In genomic region chr6:166488701-166489100, GRCh38 we compare ENCODE assay signal across 10 cellular contexts.
DNase-seq lines count a peak whose midpoint lies in the region; ATAC-seq, FAIRE-seq and TF ChIP-seq lines count a peak whose summit lies in the region.
"Had no signal": no experiment of that assay in that cellular context is flagged by ENCODE, and none has a peak within 500 bp of the region (broad histone marks: within the 10 kb centered on the region; RNA-seq: fewer than 3 reads in every experiment).

No MANE protein-coding gene starts in this region.

- H2BK12ac ChIP-seq in H1 (ENCODE audit: low read depth, low read length) = no peak overlapping the region; the same call in 1 of the 2 replicates

- TF ChIP-seq EP300 in H1 (IDR thresholded peaks at IDR 0.05; ENCODE audit: borderline replicate concordance in 1 of 2, low read depth in 2 of 2, low read length in 2 of 2) = no peak

- H4K8ac ChIP-seq in H1 (ENCODE audit: extremely low read depth, insufficient read depth, low read length) = peak overlapping the region; percentile 47; the same call in 1 of the 2 replicates

- H4K91ac ChIP-seq in H1 (replicated peaks; ENCODE audit: insufficient read length, low read length) = no peak overlapping the region

- H2BK15ac ChIP-seq in H1 (ENCODE audit: low read length) = no peak overlapping the region

- peaks cover 22% of the 10 kb centered on the region for H3K9me3 ChIP-seq in KOPT-K1 (ENCODE audit: insufficient read depth, low read length, poor library complexity, severe bottlenecking)
- H3K9me3 ChIP-seq in H1 (ENCODE audit: insufficient read depth in 2 of 2, low read depth in 1 of 2, low read length in 1 of 2) = no peaks in the 10 kb centered on the region
- H3K9me3 ChIP-seq in parathyroid adenoma (ENCODE audit: control insufficient read depth, low read length) = no peaks in the 10 kb centered on the region

- POLR2A ChIA-PET in H1 (lab: Charles Lee; ENCODE audit: partially characterized antibody) = interaction anchor here (1.6 kb wide), 1 partner anchor 11 kb away, joined by 7 read pairs; no protein-coding TSS in a partner anchor

- DNase-seq in Ammon's horn (ENCODE audit: low spot score) (peak; percentile 49), H1 (ENCODE audit: low read depth in 1 of 2, low spot score in 2 of 2) (no peak), retina (no peak), NCI-H510A treated with DMSO at 0.1 percent for 48 hours (lab: John Stamatoyannopoulos, UW) (no peak), HuH-7.5 (ENCODE audit: low spot score) (no peak)
- DNase-seq: NCI-H748 treated with DMSO at 0.1 percent for 48 hours had no signal

- H3K14ac ChIP-seq in H1 (ENCODE audit: insufficient read length) = no peak overlapping the region

- no peak overlapping the region for H2BK5ac ChIP-seq in H1 (ENCODE audit: low read depth, low read length)

- no peak for TF ChIP-seq CTCF in H1 (IDR thresholded peaks at IDR 0.05; ENCODE audit: control extremely low read depth in 1 of 3, insufficient read depth in 1 of 3, low read depth in 1 of 3, low read length in 3 of 3)
- TF ChIP-seq CTCF in parathyroid adenoma (IDR thresholded peaks at IDR 0.05) = no peak

- peaks cover 3 to 8% (median 6%) of the 10 kb centered on the region in 4 experiments; a peak in 6 of 7 replicates for H3K4me1 ChIP-seq in H1 (replicated peaks in 1 of 4; ENCODE audit: control insufficient read depth in 3 of 4, insufficient read depth in 4 of 4, low read length in 3 of 4)
- H3K4me1 ChIP-seq in parathyroid adenoma = no peaks in the 10 kb centered on the region

- no peaks in the 10 kb centered on the region for H3K23me2 ChIP-seq in H1 (ENCODE audit: low read depth, low read length)

- no peaks in the 10 kb centered on the region for H3K79me1 ChIP-seq in H1 (ENCODE audit: low read depth, low read length)

- H3K4me3 ChIP-seq in H1 (ENCODE audit: extremely low read depth in 1 of 4, insufficient read depth in 2 of 4, low read depth in 3 of 4, low read length in 4 of 4) = no peak overlapping the region
- no peak overlapping the region for H3K4me3 ChIP-seq in parathyroid adenoma (ENCODE audit: low read depth, low read length)

- H3K18ac ChIP-seq in H1 (ENCODE audit: extremely low read depth, low read length) = no peak overlapping the region

- H3K9ac ChIP-seq in H1 (replicated peaks in 1 of 4; ENCODE audit: extremely low read depth in 1 of 4, low read depth in 3 of 4, low read length in 3 of 4) (no peak overlapping the region), parathyroid adenoma (no peak overlapping the region)

- no peak overlapping the region for H3K23ac ChIP-seq in H1 (ENCODE audit: insufficient read length)

- H3K27ac ChIP-seq in KOPT-K1 (ENCODE audit: low read depth, low read length, poor library complexity, severe bottlenecking) = peak overlapping the region; percentile 56
- H3K27ac ChIP-seq in H1 (ENCODE audit: low read depth, low read length) = no peak overlapping the region
- peak overlapping the region; percentile 36 for H3K27ac ChIP-seq in parathyroid adenoma

- no peaks in the 10 kb centered on the region for H4K20me1 ChIP-seq in H1 (replicated peaks in 1 of 2; ENCODE audit: control insufficient read depth in 1 of 2, insufficient read depth in 2 of 2, low read length in 2 of 2)

- H2AFZ ChIP-seq in H1 (ENCODE audit: low read length) (no peak overlapping the region), parathyroid adenoma (no peak overlapping the region)

- no peaks in the 10 kb centered on the region for H3K79me2 ChIP-seq in H1 (ENCODE audit: control insufficient read depth in 1 of 2, insufficient read depth in 2 of 2, low read length in 2 of 2)
- H3K79me2 ChIP-seq in parathyroid adenoma = peaks cover 5% of the 10 kb centered on the region

- CTCF ChIA-PET in H1 (lab: Charles Lee; ENCODE audit: partially characterized antibody) = interaction anchor here (0.9 to 2.3 kb wide), 5 partner anchors 12 to 53 kb away, joined by 3 to 8 read pairs (median 4); no protein-coding TSS in a partner anchor

- no peak overlapping the region for H3K4ac ChIP-seq in H1 (replicated peaks; ENCODE audit: insufficient read length, low read depth, low read length)

- H4K5ac ChIP-seq in H1 (ENCODE audit: insufficient read length, low read depth, low read length) = no peak overlapping the region

- H2AK5ac ChIP-seq in H1 (ENCODE audit: low read depth, low read length) = no peak overlapping the region

- no peak overlapping the region for H2BK20ac ChIP-seq in H1 (ENCODE audit: low read length)

- 93% methylated on average over 13 of the region's 13 CpGs; no CpG with 5 or more reads in 1 of the 2 experiments for WGBS in H1 (ENCODE audit: extremely low coverage in 1 of 2, insufficient coverage in 1 of 2, insufficient read length in 1 of 2, insufficient replicate concordance in 2 of 2, low coverage in 1 of 2, low lambda C conversion rate in 2 of 2, missing lambda C conversion rate in 1 of 2), 2 experiments

- no peaks in the 10 kb centered on the region for H3K27me3 ChIP-seq in H1 (replicated peaks in 1 of 4; ENCODE audit: control insufficient read depth in 3 of 4, extremely low read depth in 1 of 4, insufficient read depth in 3 of 4, low read length in 3 of 4)
- H3K27me3 ChIP-seq in parathyroid adenoma (ENCODE audit: control insufficient read depth, insufficient read depth, low read length) = no peaks in the 10 kb centered on the region

- no peak for FAIRE-seq in H1 (lab: Jason Lieb, UNC)
- FAIRE-seq: bronchial epithelial cell had no signal

- TF ChIP-seq POLR2A in H1 (IDR thresholded peaks at IDR 0.05; ENCODE audit: control extremely low read depth in 1 of 2, low read depth in 2 of 2, low read length in 2 of 2) = no peak

- no peak for ATAC-seq in HG03469 (IDR thresholded peaks at IDR 0.05; ENCODE audit: unreplicated experiment)

- TF ChIP-seq RAD21 in H1 (IDR thresholded peaks at IDR 0.05 in 1 of 2, conservative IDR thresholded peaks at IDR 0.05 in 1 of 2; ENCODE audit: low read depth in 2 of 2, low read length in 2 of 2) = no peak

- H3K36me3 ChIP-seq in KOPT-K1 (ENCODE audit: insufficient read depth, low read length) = no peaks in the 10 kb centered on the region
- peaks cover 0 to 7% (median 3%) of the 10 kb centered on the region in 4 experiments; a peak in 3 of 8 replicates for H3K36me3 ChIP-seq in H1 (ENCODE audit: control insufficient read depth in 2 of 4, insufficient read depth in 4 of 4, low read length in 3 of 4)
- H3K36me3 ChIP-seq in parathyroid adenoma (ENCODE audit: control insufficient read depth, insufficient read depth, low read length) = no peaks in the 10 kb centered on the region

- no peak overlapping the region for H3K56ac ChIP-seq in H1 (replicated peaks; ENCODE audit: insufficient read length, low read depth, low read length)

- no peak overlapping the region for H2BK120ac ChIP-seq in H1 (replicated peaks; ENCODE audit: low read depth, low read length)

- H3K4me2 ChIP-seq in H1 (ENCODE audit: insufficient read depth in 1 of 2, low read depth in 2 of 2, low read length in 2 of 2) (no peak overlapping the region), parathyroid adenoma (ENCODE audit: low read length) (no peak overlapping the region)

TF ChIP-seq in H1, 55 proteins besides CTCF, POLR2A, EP300 and RAD21 (continues in another document):
- no peak for TF ChIP-seq RFX5 (IDR thresholded peaks at IDR 0.05; ENCODE audit: borderline replicate concordance, low read depth, low read length)
- TF ChIP-seq BACH1 (IDR thresholded peaks at IDR 0.05; ENCODE audit: low read length) = no peak
- no peak for TF ChIP-seq TBP (IDR thresholded peaks at IDR 0.05; ENCODE audit: low read depth, low read length)
- no peak for TF ChIP-seq RNF2 (IDR thresholded peaks at IDR 0.05; ENCODE audit: borderline replicate concordance, low read depth, low read length, missing control alignments, poor library complexity, severe bottlenecking)
- no peak for TF ChIP-seq SIN3A (conservative IDR thresholded peaks at IDR 0.05 in 1 of 2, IDR thresholded peaks at IDR 0.05 in 1 of 2; ENCODE audit: low read depth in 1 of 2, low read length in 2 of 2)
- no peak for TF ChIP-seq BCL11A (IDR thresholded peaks at IDR 0.05; ENCODE audit: low read depth in 2 of 2, low read length in 2 of 2)
- no peak for TF ChIP-seq GTF2F1 (IDR thresholded peaks at IDR 0.05; ENCODE audit: borderline replicate concordance, low read depth, low read length)
- no peak for TF ChIP-seq CTBP2 (IDR thresholded peaks at IDR 0.05; ENCODE audit: borderline replicate concordance, insufficient read depth, insufficient read length, low read length)
- TF ChIP-seq SIX5 (IDR thresholded peaks at IDR 0.05; ENCODE audit: low read depth, low read length) = no peak
- TF ChIP-seq TAF1 (IDR thresholded peaks at IDR 0.05; ENCODE audit: low read depth, low read length) = no peak
